18 cellular contexts compared by ENCODE assay signal in the genomic region with DNA sequence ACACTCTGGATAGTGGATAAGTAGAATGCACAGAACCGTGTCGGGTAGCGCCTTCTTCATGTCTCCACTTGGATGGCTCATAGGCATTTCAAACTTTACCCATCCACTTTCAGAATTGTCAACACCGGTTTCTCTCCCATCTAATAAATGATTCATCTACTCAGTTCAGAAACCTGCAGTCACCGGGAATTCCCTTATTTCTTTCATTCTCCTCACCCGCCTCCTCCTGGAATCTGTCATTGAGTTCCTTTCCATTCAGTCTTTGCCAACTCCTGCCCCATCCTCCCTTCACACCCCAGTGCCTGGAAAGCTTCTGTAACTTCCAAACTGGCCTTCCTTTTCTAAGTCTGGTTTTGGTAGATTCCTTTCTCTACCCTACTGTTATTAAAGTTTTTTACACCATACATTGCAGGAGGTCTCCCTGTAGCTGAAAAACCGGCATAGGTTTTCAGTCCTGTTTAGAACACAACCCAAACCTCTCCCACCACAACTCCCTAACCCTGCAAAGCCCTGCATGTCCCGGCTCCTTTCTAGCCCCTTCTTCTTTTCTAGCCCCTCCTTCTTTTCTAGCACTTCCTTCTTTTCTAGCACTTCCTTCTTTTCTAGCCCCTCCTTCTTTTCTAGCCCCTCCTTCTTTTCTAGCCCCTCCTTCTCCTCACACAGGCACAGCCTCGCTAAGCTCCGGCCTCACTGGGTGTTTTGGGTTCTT.
DNase-seq lines count a peak whose midpoint lies in the region; ATAC-seq and TF ChIP-seq lines count a peak whose summit lies in the region.
"Had no signal": no experiment of that assay in that cellular context is flagged by ENCODE, and none has a peak within 500 bp of the region (broad histone marks: within the 10 kb centered on the region; RNA-seq: fewer than 3 reads in every experiment).

No MANE protein-coding gene starts in this region.

- no peak overlapping the region for H3K4me3 Mint-ChIP-seq in CD4-positive, alpha-beta T cell
- H3K4me3 Mint-ChIP-seq: activated naive CD4-positive, alpha-beta T cell treated with anti-CD3 and anti-CD28 coated beads, Interleukin-2, amount 50 U/mL, for 24 hours had no signal

- DNase-seq in HPDE6-E6E7 (ENCODE audit: extremely low spot score) (peak; percentile 14), PC-3 (peak; percentile 2), epithelial cell of esophagus (ENCODE audit: low read depth) (peak; percentile 91), renal cortical epithelial cell (ENCODE audit: low read depth) (peak; percentile 96), activated gamma-delta T cell (lab: John Stamatoyannopoulos, UW) (no peak), NCI-H1092 treated with DMSO at 0.1 percent for 48 hours (lab: John Stamatoyannopoulos, UW) (no peak)
- DNase-seq in CD4-positive, alpha-beta T cell: no peak
- DNase-seq: DMS79; left lung; NCI-H1436 treated with DMSO at 0.1 percent for 48 hours; NCI-H2227 treated with DMSO at 0.1 percent for 48 hours; SJCRH30; stimulated activated CD4-positive, alpha-beta T cell treated with anti-CD3 and anti-CD28 coated beads, Interleukin-4, amount 100 ng/mL, for 24 hours; stimulated activated CD8-positive, alpha-beta memory T cell treated with anti-CD3 and anti-CD28 coated beads, Interleukin-4, amount 100 ng/mL, for 48 hours had no signal

- no peak overlapping the region for H3K27ac Mint-ChIP-seq in CD4-positive, alpha-beta T cell
- H3K27ac Mint-ChIP-seq: activated naive CD4-positive, alpha-beta T cell treated with anti-CD3 and anti-CD28 coated beads, Interleukin-2, amount 50 U/mL, for 24 hours had no signal

- CTCF ChIA-PET in PC-3 (lab: Charles Lee): no interaction called here
- CTCF ChIA-PET in CD4-positive, alpha-beta T cell (lab: Charles Lee): no interaction called here

- no TSS peak for BruUV-seq in PC-3 (replicated peaks; lab: Mats Ljungman, UMichigan)

- H3F3A ChIP-seq in PC-3 (ENCODE audit: low read length, unreplicated experiment): no peaks in the 10 kb centered on the region

- no peak overlapping the region for H3K27ac ChIP-seq in PC-3 (ENCODE audit: low read length)
- no peak overlapping the region for H3K27ac ChIP-seq in CD4-positive, alpha-beta T cell (ENCODE audit: low read depth, low read length)
- H3K27ac ChIP-seq: BLaER1 treated with 17β-estradiol and CSF1 and Interleukin-3, amounts not matched to agents 10 nM and 100 nM; left lung; SJCRH30; thoracic aorta had no signal

- no peaks in the 10 kb centered on the region for H4K20me1 ChIP-seq in PC-3 (ENCODE audit: low read length)
- H4K20me1 ChIP-seq: BLaER1 treated with 17β-estradiol and CSF1 and Interleukin-3, amounts not matched to agents 10 nM and 100 nM had no signal

- H3K4me2 ChIP-seq in PC-3 (ENCODE audit: low read length): no peak overlapping the region
- H3K4me2 ChIP-seq: BLaER1 treated with 17β-estradiol and CSF1 and Interleukin-3, amounts not matched to agents 10 nM and 100 nM had no signal

- H3K9me3 ChIP-seq in PC-3 (ENCODE audit: low read length): no peaks in the 10 kb centered on the region
- no peaks in the 10 kb centered on the region for H3K9me3 ChIP-seq in CD4-positive, alpha-beta T cell (ENCODE audit: control insufficient read depth, low read length)
- H3K9me3 ChIP-seq: SJCRH30, thoracic aorta had no signal

- peaks cover 5% of the 10 kb centered on the region for H3K9me3 Mint-ChIP-seq in CD4-positive, alpha-beta T cell

- no peak overlapping the region for H3K4me3 ChIP-seq in PC-3 (ENCODE audit: low read length)
- no peak overlapping the region for H3K4me3 ChIP-seq in epithelial cell of esophagus (ENCODE audit: low read length)
- H3K4me3 ChIP-seq: BLaER1 treated with 17β-estradiol and CSF1 and Interleukin-3, amounts not matched to agents 10 nM and 100 nM; left lung; SJCRH30; thoracic aorta had no signal

- H3K36me3 Mint-ChIP-seq in CD4-positive, alpha-beta T cell (ENCODE audit: low read depth): no peaks in the 10 kb centered on the region
- H3K36me3 Mint-ChIP-seq: activated naive CD4-positive, alpha-beta T cell treated with anti-CD3 and anti-CD28 coated beads, Interleukin-2, amount 50 U/mL, for 24 hours had no signal

- no peaks in the 10 kb centered on the region for H3K27me3 Mint-ChIP-seq in CD4-positive, alpha-beta T cell
- H3K27me3 Mint-ChIP-seq: activated naive CD4-positive, alpha-beta T cell treated with anti-CD3 and anti-CD28 coated beads, Interleukin-2, amount 50 U/mL, for 24 hours; IgD-negative memory B cell had no signal

- H3K27me3 ChIP-seq in PC-3 (ENCODE audit: low read length): no peaks in the 10 kb centered on the region
- no peaks in the 10 kb centered on the region for H3K27me3 ChIP-seq in CD4-positive, alpha-beta T cell (ENCODE audit: control insufficient read depth, insufficient read depth, low read length)
- H3K27me3 ChIP-seq: BLaER1 treated with 17β-estradiol and CSF1 and Interleukin-3, amounts not matched to agents 10 nM and 100 nM; left lung; SJCRH30 had no signal

- H3K79me2 ChIP-seq in PC-3 (ENCODE audit: low read length): no peaks in the 10 kb centered on the region

- TF ChIP-seq CTCF in PC-3 (conservative IDR thresholded peaks at IDR 0.05; ENCODE audit: low read depth, low read length): no peak
- TF ChIP-seq CTCF in epithelial cell of esophagus (IDR thresholded peaks at IDR 0.05; ENCODE audit: insufficient read depth, low read depth, low read length, missing control alignments): no peak
- no peak for TF ChIP-seq CTCF in CD4-positive, alpha-beta T cell (IDR thresholded peaks at IDR 0.05)

- H3K9me2 ChIP-seq in PC-3 (replicated peaks; ENCODE audit: low read length): no peaks in the 10 kb centered on the region

- no peak overlapping the region for H3K9ac ChIP-seq in PC-3 (ENCODE audit: low read length)
- H3K9ac ChIP-seq: BLaER1 treated with 17β-estradiol and CSF1 and Interleukin-3, amounts not matched to agents 10 nM and 100 nM had no signal

- ATAC-seq in PC-3: no peak; the same call in 1 of the 2 replicates
- ATAC-seq in CD4-positive, alpha-beta T cell (ENCODE audit: poor library complexity): no peak
- ATAC-seq: left lung had no signal

- no peaks in the 10 kb centered on the region for H3K36me3 ChIP-seq in PC-3 (ENCODE audit: low read depth, low read length)
- H3K36me3 ChIP-seq: BLaER1 treated with 17β-estradiol and CSF1 and Interleukin-3, amounts not matched to agents 10 nM and 100 nM; left lung; SJCRH30; thoracic aorta had no signal

- no peak overlapping the region for H2AFZ ChIP-seq in PC-3 (ENCODE audit: low read length)

- intact Hi-C loops in PC-3 (cut with micrococcal nuclease): no loop called here
- intact Hi-C loops in CD4-positive, alpha-beta T cell (cut with DNase I, micrococcal nuclease): no loop called here

- no peaks in the 10 kb centered on the region for H3K4me1 Mint-ChIP-seq in CD4-positive, alpha-beta T cell (ENCODE audit: low read depth)
- H3K4me1 Mint-ChIP-seq: activated naive CD4-positive, alpha-beta T cell treated with anti-CD3 and anti-CD28 coated beads, Interleukin-2, amount 50 U/mL, for 24 hours had no signal

- no peaks in the 10 kb centered on the region for H3K4me1 ChIP-seq in PC-3 (ENCODE audit: insufficient read depth, low read length)
- H3K4me1 ChIP-seq: left lung had no signal

- POLR2A ChIA-PET in PC-3 (lab: Charles Lee; ENCODE audit: unreplicated experiment): no interaction called here
- POLR2A ChIA-PET in CD4-positive, alpha-beta T cell (lab: Charles Lee): no interaction called here

Comparison
In these comparisons a context has a peak if more than half of its experiments do, and no peak if none do; other contexts are left out.
1. DNase-seq: peak in HPDE6-E6E7 (single experiment), PC-3 (single experiment), epithelial cell of esophagus (single experiment) and renal cortical epithelial cell (single experiment); none in CD4-positive, alpha-beta T cell (0 of 10), activated gamma-delta T cell (single experiment) and NCI-H1092 treated with DMSO at 0.1 percent for 48 hours (single experiment).